15 cellular contexts compared by ENCODE assay signal in genomic region chr15:82898961-82899360, GRCh38. TPM values are rescaled to one million over a fixed set of nuclear protein-coding genes. Genes with fewer than 3 reads are reported as not detected.
DNase-seq lines count a peak whose midpoint lies in the region; ATAC-seq and TF ChIP-seq lines count a peak whose summit lies in the region.
"Had no signal": no experiment of that assay in that cellular context is flagged by ENCODE, and none has a peak within 500 bp of the region (broad histone marks: within the 10 kb centered on the region; RNA-seq: fewer than 3 reads in every experiment).

No MANE protein-coding gene starts in this region.

- H3K9me3 ChIP-seq in SK-N-MC (ENCODE audit: low read depth, low read length) (no peaks in the 10 kb centered on the region), esophagus muscularis mucosa (no peaks in the 10 kb centered on the region), gastrocnemius medialis (no peaks in the 10 kb centered on the region)
- H3K9me3 ChIP-seq: A549, BE2C had no signal

- no peaks in the 10 kb centered on the region for H3K27me3 Mint-ChIP-seq in nephron (ENCODE audit: low read depth)

- H3K36me3 Mint-ChIP-seq in nephron (ENCODE audit: low read depth) = no peaks in the 10 kb centered on the region
- H3K36me3 Mint-ChIP-seq: CD4-positive, alpha-beta memory T cell had no signal

- no peaks in the 10 kb centered on the region for H3K9me3 Mint-ChIP-seq in nephron
- H3K9me3 Mint-ChIP-seq: CD4-positive, alpha-beta memory T cell; GM23338 had no signal

- no peak for TF ChIP-seq EP300 in esophagus muscularis mucosa (IDR thresholded peaks at IDR 0.05)

- 95% methylated on average over 2 of the region's 2 CpGs for WGBS in esophagus muscularis mucosa

- no peak for TF ChIP-seq CTCF in esophagus muscularis mucosa (IDR thresholded peaks at IDR 0.05)
- TF ChIP-seq CTCF in nephron (IDR thresholded peaks at IDR 0.05; ENCODE audit: unreplicated experiment in 3 of 3) = no peak
- no peak for TF ChIP-seq CTCF in gastrocnemius medialis (IDR thresholded peaks at IDR 0.05 in 4 of 5, conservative IDR thresholded peaks at IDR 0.05 in 1 of 5)

- ATAC-seq in gastrocnemius medialis (peak; percentile 79 to 98), HG02623 (IDR thresholded peaks at IDR 0.05; ENCODE audit: unreplicated experiment) (no peak)
- ATAC-seq: A549, GM12878, GM23338 had no signal

- peak overlapping the region; percentile 34; the same call in 1 of the 2 replicates for H3K4me3 ChIP-seq in SK-N-MC
- no peak overlapping the region for H3K4me3 ChIP-seq in esophagus muscularis mucosa
- H3K4me3 ChIP-seq in gastrocnemius medialis = no peak overlapping the region
- H3K4me3 ChIP-seq: A549, GM12878, GM23338 had no signal

- in situ Hi-C loops in gastrocnemius medialis (cut with MboI; ENCODE audit: low sequenced_read_pairs in 4 of 4) = no loop called here

- H3K27ac ChIP-seq in SK-N-MC (peak overlapping the region; percentile 27; the same call in 1 of the 2 replicates), esophagus muscularis mucosa (replicated peaks in 1 of 4) (no peak overlapping the region), gastrocnemius medialis (peak overlapping the region; percentile 0 to 79 (median 62))
- H3K27ac ChIP-seq: A549, C4-2B had no signal

- no peaks in the 10 kb centered on the region for H3K27me3 ChIP-seq in esophagus muscularis mucosa
- no peaks in the 10 kb centered on the region for H3K27me3 ChIP-seq in gastrocnemius medialis
- H3K27me3 ChIP-seq: BE2C had no signal

- H3K27ac Mint-ChIP-seq in nephron = peak overlapping the region; percentile 21 to 84 (median 76)
- H3K27ac Mint-ChIP-seq: CD4-positive, alpha-beta memory T cell; GM23338 had no signal

- H3K4me1 Mint-ChIP-seq in nephron = peaks cover 53% of the 10 kb centered on the region

- DNase-seq in SK-N-MC (ENCODE audit: low read depth, low spot score) (no peak), esophagus muscularis mucosa (ENCODE audit: extremely low spot score) (peak; percentile 89), gastrocnemius medialis (peak; percentile 64 to 74), activated gamma-delta T cell (lab: John Stamatoyannopoulos, UW) (no peak), NCI-H2081 treated with DMSO at 0.1 percent for 48 hours (lab: John Stamatoyannopoulos, UW) (no peak)
- DNase-seq: BE2C; CD4-positive, alpha-beta memory T cell; DMS79; H7 had no signal

- H3K36me3 ChIP-seq in SK-N-MC (ENCODE audit: insufficient read depth, low read length) (no peaks in the 10 kb centered on the region), esophagus muscularis mucosa (no peaks in the 10 kb centered on the region), gastrocnemius medialis (no peaks in the 10 kb centered on the region)
- H3K36me3 ChIP-seq: BE2C had no signal

- H3K4me1 ChIP-seq in esophagus muscularis mucosa = peaks cover 0 to 17% (median 5%) of the 10 kb centered on the region in 4 donors
- peaks cover 35 to 55% of the 10 kb centered on the region in 2 donors for H3K4me1 ChIP-seq in gastrocnemius medialis
- H3K4me1 ChIP-seq: A549, BE2C had no signal

- TF ChIP-seq POLR2A in esophagus muscularis mucosa (IDR thresholded peaks at IDR 0.05; ENCODE audit: low read depth) (no peak), gastrocnemius medialis (IDR thresholded peaks at IDR 0.05) (no peak)

- intact Hi-C loops in esophagus muscularis mucosa (cut with DNase I) (no loop called here), gastrocnemius medialis (cut with DNase I; ENCODE audit: low total_unique reads) (no loop called here)

- no peak overlapping the region for H3K9ac ChIP-seq in SK-N-MC (ENCODE audit: insufficient read length)

- H3K4me3 Mint-ChIP-seq in nephron = no peak overlapping the region
- H3K4me3 Mint-ChIP-seq: CD4-positive, alpha-beta memory T cell; GM23338 had no signal

RNA-seq across cellular contexts. Expression of gene HOMER2, which starts 53.6 kb away (rescaled TPM):
- total RNA-seq in esophagus muscularis mucosa (10 to 100 TPM; 13.3 to 54.8 (median 25.8) TPM), gastrocnemius medialis (100 to 1,000 TPM in 2 of 4 donors, 10 to 100 TPM in 2; 51.6 to 132 (median 94.5) TPM)

Comparison
In these comparisons a context has a peak if more than half of its experiments do, and no peak if none do; other contexts are left out.
1. DNase-seq: peak in esophagus muscularis mucosa (single experiment) and gastrocnemius medialis (2 of 2); none in SK-N-MC (single experiment), activated gamma-delta T cell (single experiment) and NCI-H2081 treated with DMSO at 0.1 percent for 48 hours (single experiment).
2. H3K27ac ChIP-seq: peak in SK-N-MC (single experiment) and gastrocnemius medialis (4 of 4); none in esophagus muscularis mucosa (0 of 4).